ENCODE assay signal across 8 cellular contexts in the genomic region with DNA sequence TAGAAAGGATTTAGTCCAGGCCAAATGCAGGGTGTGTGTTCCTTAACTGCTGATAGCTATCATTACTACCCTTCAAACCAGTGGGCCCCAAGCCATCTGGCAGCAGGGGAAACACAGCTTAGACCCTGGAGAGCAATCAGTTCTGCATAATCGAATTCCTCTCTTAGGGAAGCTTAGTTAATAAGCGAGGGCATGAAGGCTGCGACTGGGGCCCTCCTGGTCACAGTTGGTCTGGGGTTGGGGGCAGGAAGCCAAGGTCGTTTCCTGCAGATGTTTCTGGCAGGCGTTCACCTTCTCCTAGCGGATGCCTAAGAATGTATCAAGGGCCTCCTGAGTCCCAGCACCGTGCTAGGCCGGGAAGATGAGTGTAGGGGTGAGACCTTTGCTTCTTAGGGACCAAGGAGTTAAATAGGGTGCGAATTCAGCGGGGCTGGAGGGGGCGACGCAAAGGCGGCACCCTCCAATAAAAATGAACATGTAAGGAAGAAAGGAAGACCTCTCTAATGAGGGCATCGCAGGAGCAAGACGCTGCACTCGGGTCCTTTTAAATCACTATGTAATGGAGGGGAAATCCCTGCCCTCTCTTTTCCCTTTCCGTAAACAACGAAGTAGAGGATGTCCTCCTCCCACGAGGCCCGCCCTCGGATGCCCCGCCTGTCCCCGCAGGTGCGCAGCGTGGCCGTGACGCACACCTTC. TPM values are rescaled to one million over a fixed set of nuclear protein-coding genes. Genes with fewer than 3 reads are reported as not detected.
DNase-seq lines count a peak whose midpoint lies in the region; ATAC-seq, FAIRE-seq and TF ChIP-seq lines count a peak whose summit lies in the region.

No MANE protein-coding gene starts in this region.

- H3K9me3 ChIP-seq in SK-N-SH (no peaks in the 10 kb centered on the region), GM12878 (replicated peaks; ENCODE audit: control insufficient read depth, insufficient read depth, low read length) (no peaks in the 10 kb centered on the region)

- H3K27ac ChIP-seq in SK-N-SH (ENCODE audit: low read depth in 2 of 2, low read length in 1 of 2) (peak overlapping the region; percentile 23 to 72; a peak in 3 of 4 replicates), GM12878 (ENCODE audit: control insufficient read depth, insufficient read depth) (peak overlapping the region; percentile 77)

- TF ChIP-seq CTCF in SK-N-SH (IDR thresholded peaks at IDR 0.05) (no peak), GM12878 (IDR thresholded peaks at IDR 0.05 in 2 of 3, conservative IDR thresholded peaks at IDR 0.05 in 1 of 3; ENCODE audit: control insufficient read depth in 2 of 3, extremely low read depth in 1 of 3, insufficient read depth in 1 of 3, low read depth in 3 of 3, low read length in 3 of 3) (no peak)

- H3K9ac ChIP-seq in SK-N-SH (peak overlapping the region; percentile 35; the same call in 1 of the 2 replicates), GM12878 (ENCODE audit: control insufficient read depth, insufficient read depth, low read length) (peak overlapping the region; percentile 68)

- POLR2A ChIA-PET in SK-N-SH (lab: Yijun Ruan, JAX) (interaction anchor here (0.6 to 1.3 kb wide), 5 partner anchors 181 to 239 kb away, joined by 3 to 4 read pairs (median 3); a partner anchor contains a TSS), GM12878 (lab: Charles Lee) (interaction anchor here (0.5 to 3.7 kb wide), 6 partner anchors 16 to 232 kb away, joined by 3 to 17 read pairs (median 4); a partner anchor contains a TSS)

- DNase-seq in GDM1 (lab: John Stamatoyannopoulos, UW) (peak; percentile 51), SK-N-SH (peak; percentile 55), GM12878 (ENCODE audit: low read depth, low spot score) (no peak), kidney glomerular epithelial cell (lab: John Stamatoyannopoulos, UW) (peak; percentile 8), H4 (ENCODE audit: low spot score) (no peak), A172 (ENCODE audit: low spot score) (no peak)
- peak; percentile 90 for DNase-seq in stimulated activated CD4-positive, alpha-beta T cell treated with anti-CD3 and anti-CD28 coated beads, Interleukin-4, amount 100 ng/mL, for 1 hour

- TF ChIP-seq EP300 in SK-N-SH (IDR thresholded peaks at IDR 0.05; ENCODE audit: borderline replicate concordance in 1 of 2, low read depth in 1 of 2, low read length in 1 of 2), result peak in 1 of 2 experiments; percentile 57; a peak in 1 of 4 replicates
- no peak for TF ChIP-seq EP300 in GM12878 (IDR thresholded peaks at IDR 0.05; ENCODE audit: borderline replicate concordance in 1 of 2, control insufficient read depth in 1 of 2, low read depth in 2 of 2, low read length in 2 of 2)

- H4K20me1 ChIP-seq in SK-N-SH (ENCODE audit: insufficient read depth) (no peaks in the 10 kb centered on the region), GM12878 (ENCODE audit: control insufficient read depth, insufficient read depth) (no peaks in the 10 kb centered on the region)

- H3K4me2 ChIP-seq in SK-N-SH (peak overlapping the region; percentile 91), GM12878 (ENCODE audit: control insufficient read depth, insufficient read depth) (peak overlapping the region; percentile 96)

- no peaks in the 10 kb centered on the region for H3K36me3 ChIP-seq in SK-N-SH (replicated peaks in 1 of 2; ENCODE audit: control insufficient read depth in 1 of 2, insufficient read depth in 2 of 2, low read length in 1 of 2)
- no peaks in the 10 kb centered on the region for H3K36me3 ChIP-seq in GM12878 (ENCODE audit: control insufficient read depth in 2 of 2, insufficient read depth in 2 of 2, low read length in 1 of 2)

- H3K4me1 ChIP-seq in SK-N-SH (ENCODE audit: control insufficient read depth in 1 of 2, insufficient read depth in 2 of 2, low read depth in 1 of 2, low read length in 1 of 2) (peaks cover 3 to 22% of the 10 kb centered on the region in 2 experiments; a peak in 2 of 4 replicates), GM12878 (ENCODE audit: control insufficient read depth, insufficient read depth, low read length) (peaks cover 36% of the 10 kb centered on the region)

- SMC1A ChIA-PET in GM12878 (lab: Charles Lee; ENCODE audit: uncharacterized antibody, unreplicated experiment), result interaction anchor here (0.6 to 6.0 kb wide), 23 partner anchors 11 to 515 kb away, joined by 3 to 69 read pairs (median 6); a partner anchor contains a TSS

- CTCF ChIA-PET in SK-N-SH (lab: Yijun Ruan, JAX), result interaction anchor here (0.8 to 5.2 kb wide), 32 partner anchors 9 to 248 kb away, joined by 3 to 74 read pairs (median 6); a partner anchor contains a TSS
- CTCF ChIA-PET in GM12878 (lab: Yijun Ruan, JAX), result interaction anchor here (0.6 to 8.4 kb wide), 34 partner anchors 10 to 1512 kb away, joined by 3 to 103 read pairs (median 6); a partner anchor contains a TSS

- 14% methylated on average over 26 of the region's 27 CpGs for WGBS in SK-N-SH (ENCODE audit: low lambda C conversion rate)
- under 1% methylated on average over 27 of the region's 27 CpGs for WGBS in GM12878 (ENCODE audit: insufficient coverage, insufficient replicate concordance, low lambda C conversion rate, missing lambda C conversion rate)

- no peaks in the 10 kb centered on the region for H3K27me3 ChIP-seq in SK-N-SH (ENCODE audit: insufficient read depth)
- no peaks in the 10 kb centered on the region for H3K27me3 ChIP-seq in GM12878 (replicated peaks in 1 of 2; ENCODE audit: control insufficient read depth in 2 of 2, insufficient read depth in 2 of 2, low read length in 1 of 2)

- H3K9me2 ChIP-seq in SK-N-SH, result no peaks in the 10 kb centered on the region

- in situ Hi-C loops in GM12878 (cut with MboI), result loop anchor here (5.0 kb wide), 1 partner anchor 87 kb away; no protein-coding TSS in a partner anchor

- peaks cover 6% of the 10 kb centered on the region for H3F3A ChIP-seq in SK-N-SH (replicated peaks; ENCODE audit: insufficient read depth)

- BruUV-seq in GM12878 (replicated peaks; lab: Mats Ljungman, UMichigan), result TSS peak; percentile 73

- no peak for FAIRE-seq in GM12878 (lab: Jason Lieb, UNC)

- intact Hi-C loops in GM12878 (cut with micrococcal nuclease; ENCODE audit: unreplicated experiment), result loop anchor here (2.0 to 5.0 kb wide), 3 partner anchors 113 to 591 kb away; a partner anchor contains a TSS

- H3K79me2 ChIP-seq in SK-N-SH (ENCODE audit: insufficient read depth) (no peaks in the 10 kb centered on the region), GM12878 (ENCODE audit: control insufficient read depth, insufficient read depth, low read length) (no peaks in the 10 kb centered on the region)

- RAD21 ChIA-PET in GM12878 (lab: Charles Lee; ENCODE audit: unreplicated experiment), result interaction anchor here (0.5 to 7.8 kb wide), 17 partner anchors 9 to 239 kb away, joined by 3 to 74 read pairs (median 6); a partner anchor contains a TSS

- ATAC-seq in HG02852 (IDR thresholded peaks at IDR 0.05; ENCODE audit: unreplicated experiment), result peak; percentile 19
- ATAC-seq in GM12878, result peak; percentile 10

- TF ChIP-seq RAD21 in SK-N-SH (IDR thresholded peaks at IDR 0.05; ENCODE audit: low read length) (no peak), GM12878 (IDR thresholded peaks at IDR 0.05; ENCODE audit: insufficient read depth, low read depth, low read length) (no peak)

- H2AFZ ChIP-seq in SK-N-SH (ENCODE audit: low read depth) (peak overlapping the region; percentile 84), GM12878 (ENCODE audit: control insufficient read depth, low read depth, low read length) (peak overlapping the region; percentile 68)

- no peak for TF ChIP-seq POLR2A in GM12878 (IDR thresholded peaks at IDR 0.05; ENCODE audit: low read depth, low read length)

- H3K4me3 ChIP-seq in SK-N-SH (ENCODE audit: low read depth in 2 of 2, low read length in 1 of 2), result peak overlapping the region; percentile 68 to 71
- H3K4me3 ChIP-seq in GM12878, result peak overlapping the region; percentile 73

RNA-seq across cellular contexts. Expression of a gene that starts 16.5 kb away (rescaled TPM):
- polyA plus RNA-seq in SK-N-SH (2012; rRNA removed) (8.0 and 10.4 TPM in 2 replicates), GM12878 (2011; rRNA removed) (13.4 and 23.0 TPM in 2 replicates), GM12878 (2014; fragmentation: Illumina TruSeq; extraction: Trizol) (11.6 and 19.2 TPM in 2 replicates), GM12878 (2014; fragmentation: Nextera tagmentation; extraction: Ambion mirVana) (1 to 10 TPM; 2.0 to 2.4 TPM), GM12878 (2014; rRNA removed) (12.6 and 14.9 TPM in 2 replicates), GM12878 (2016; fragmentation: Nextera tagmentation; extraction: Ambion mirVana) (10 to 100 TPM; 10.3 to 10.6 TPM)
- polyA plus RNA-seq in SK-N-SH (2012; cell fraction: cytosol; rRNA removed), result 3.8 and 5.6 TPM in 2 replicates
- 35.2 and 38.2 TPM in 2 replicates for polyA plus RNA-seq in SK-N-SH (2012; cell fraction: nucleus; rRNA removed)
- total RNA-seq in GM12878 (2013; cell fraction: nucleolus; rRNA removed), result 97.4 and 104 TPM in 2 replicates
- total RNA-seq in GM12878 (2014; rRNA removed) (11.1 and 11.9 TPM in 2 replicates), GM12878 (2014; rRNA removed; fragmentation: Illumina TruSeq; extraction: Trizol) (14.6 and 14.7 TPM in 2 replicates), GM12878 (2021) (26.7 and 29.6 TPM in 2 replicates)
- polyA plus RNA-seq in GM12878 (2011; ENCODE audit: low read depth), result 6.6 TPM
- 32.0 and 43.1 TPM in 2 replicates for polyA plus RNA-seq in GM12878 (2011; cell fraction: cytosol; rRNA removed)
- polyA plus RNA-seq in GM12878 (2011; cell fraction: nucleus; rRNA removed), result 54.2 and 56.6 TPM in 2 replicates
- polyA plus RNA-seq in GM12878 (2012), result 8.8 and 10.3 TPM in 2 replicates
- polyA minus RNA-seq in GM12878 (2011; rRNA and poly(A)+ RNA removed), result 61.4 and 62.1 TPM in 2 replicates
- 17.2 and 17.9 TPM in 2 replicates for polyA minus RNA-seq in GM12878 (2011; cell fraction: cytosol; rRNA and poly(A)+ RNA removed)
- polyA minus RNA-seq in GM12878 (2011; cell fraction: nucleus; rRNA and poly(A)+ RNA removed), result 14.6 and 38.2 TPM in 2 replicates
- 9.2 and 11.1 TPM in 2 replicates for total RNA-seq in H4 (2014; rRNA removed; shearing (Covaris generic))
- total RNA-seq in A172 (2014; rRNA removed; shearing (Covaris generic)), result 7.8 and 9.2 TPM in 2 replicates

RNA-seq across cellular contexts. Expression of a gene that starts 27.3 kb away (rescaled TPM):
- polyA plus RNA-seq in SK-N-SH (2012; rRNA removed), result not detected in 2 replicates
- not detected in 2 replicates for polyA plus RNA-seq in SK-N-SH (2012; cell fraction: cytosol; rRNA removed)
- not detected in 2 replicates for polyA plus RNA-seq in SK-N-SH (2012; cell fraction: nucleus; rRNA removed)
- 0.13 TPM in 1 of 2 replicates, not detected in the other for total RNA-seq in GM12878 (2013; cell fraction: nucleolus; rRNA removed)
- total RNA-seq in GM12878 (2014; rRNA removed), result not detected in 2 replicates
- 0.05 TPM in 1 of 2 replicates, not detected in the other for total RNA-seq in GM12878 (2014; rRNA removed; fragmentation: Illumina TruSeq; extraction: Trizol)
- not detected in 2 replicates for total RNA-seq in GM12878 (2021)
- polyA plus RNA-seq in GM12878 (2011; ENCODE audit: low read depth), result not detected
- polyA plus RNA-seq in GM12878 (2011; rRNA removed), result 0.06 and 0.07 TPM in 2 replicates
- polyA plus RNA-seq in GM12878 (2011; cell fraction: cytosol; rRNA removed), result not detected in 2 replicates
- polyA plus RNA-seq in GM12878 (2011; cell fraction: nucleus; rRNA removed), result 0.10 TPM in 2 replicates
- 0.10 TPM in 1 of 2 replicates, not detected in the other for polyA plus RNA-seq in GM12878 (2012)
- 0.01 TPM in 1 of 2 replicates, not detected in the other for polyA plus RNA-seq in GM12878 (2014; fragmentation: Illumina TruSeq; extraction: Trizol)
- under 1 TPM; 0.05 to 0.09 TPM for polyA plus RNA-seq in GM12878 (2014; fragmentation: Nextera tagmentation; extraction: Ambion mirVana)
- not detected in 2 replicates for polyA plus RNA-seq in GM12878 (2014; rRNA removed)
- polyA plus RNA-seq in GM12878 (2016; fragmentation: Nextera tagmentation; extraction: Ambion mirVana), result under 1 TPM; 0.09 TPM
- 0.07 TPM in 1 of 2 replicates, not detected in the other for polyA minus RNA-seq in GM12878 (2011; rRNA and poly(A)+ RNA removed)
- polyA minus RNA-seq in GM12878 (2011; cell fraction: cytosol; rRNA and poly(A)+ RNA removed), result not detected in 2 replicates
- 0.38 and 0.48 TPM in 2 replicates for polyA minus RNA-seq in GM12878 (2011; cell fraction: nucleus; rRNA and poly(A)+ RNA removed)
- total RNA-seq in H4 (2014; rRNA removed; shearing (Covaris generic)), result not detected in 2 replicates
- total RNA-seq in A172 (2014; rRNA removed; shearing (Covaris generic)), result not detected in 2 replicates

Comparison
In these comparisons a context has a peak if more than half of its experiments do, and no peak if none do; other contexts are left out.
1. DNase-seq: peak in GDM1 (single experiment), SK-N-SH (single experiment), kidney glomerular epithelial cell (single experiment) and stimulated activated CD4-positive, alpha-beta T cell treated with anti-CD3 and anti-CD28 coated beads, Interleukin-4, amount 100 ng/mL, for 1 hour (single experiment); none in GM12878 (single experiment), H4 (single experiment) and A172 (single experiment).